1 cellular context compared by ENCODE assay signal in the genomic region with DNA sequence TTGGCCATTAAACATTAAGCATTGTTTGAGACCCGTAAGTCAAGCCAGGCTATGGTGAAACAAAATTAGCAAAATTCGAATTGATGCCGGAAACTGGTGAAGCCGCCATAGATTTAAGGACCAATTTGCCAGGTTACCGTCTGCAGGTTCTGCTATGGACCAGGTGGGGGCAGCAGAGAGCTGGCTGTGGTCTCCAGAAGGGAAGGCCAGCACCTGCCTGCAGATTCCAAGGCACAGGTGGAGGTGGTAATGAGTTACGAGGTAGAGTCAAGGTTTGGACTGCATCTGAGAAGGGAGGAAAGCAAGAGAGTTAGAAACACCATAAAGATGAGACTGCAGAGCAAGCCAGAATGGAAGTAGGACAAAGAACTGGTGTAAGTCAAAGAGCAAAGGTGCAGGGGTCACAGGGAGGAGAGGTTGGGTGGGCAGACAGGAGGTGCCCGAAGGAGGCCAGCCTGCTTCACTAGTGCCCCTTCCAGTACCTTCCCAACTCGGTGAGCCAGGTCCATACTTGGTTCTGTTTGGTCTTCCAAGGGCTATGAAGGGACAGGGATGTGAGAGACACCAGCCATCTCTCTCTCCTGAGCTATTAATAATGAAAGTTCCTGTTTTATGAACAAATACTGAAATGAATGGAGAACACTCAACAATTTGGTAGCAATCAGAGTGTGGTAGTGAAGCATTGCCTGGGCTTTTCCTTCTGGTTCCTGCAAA.
TF ChIP-seq lines count a peak whose summit lies in the region.

No MANE protein-coding gene starts in this region.

TF ChIP-seq in HCT116, 20 proteins besides CTCF, POLR2A, EP300 and RAD21 (continued from another document):
- TF ChIP-seq, protein P1, sequence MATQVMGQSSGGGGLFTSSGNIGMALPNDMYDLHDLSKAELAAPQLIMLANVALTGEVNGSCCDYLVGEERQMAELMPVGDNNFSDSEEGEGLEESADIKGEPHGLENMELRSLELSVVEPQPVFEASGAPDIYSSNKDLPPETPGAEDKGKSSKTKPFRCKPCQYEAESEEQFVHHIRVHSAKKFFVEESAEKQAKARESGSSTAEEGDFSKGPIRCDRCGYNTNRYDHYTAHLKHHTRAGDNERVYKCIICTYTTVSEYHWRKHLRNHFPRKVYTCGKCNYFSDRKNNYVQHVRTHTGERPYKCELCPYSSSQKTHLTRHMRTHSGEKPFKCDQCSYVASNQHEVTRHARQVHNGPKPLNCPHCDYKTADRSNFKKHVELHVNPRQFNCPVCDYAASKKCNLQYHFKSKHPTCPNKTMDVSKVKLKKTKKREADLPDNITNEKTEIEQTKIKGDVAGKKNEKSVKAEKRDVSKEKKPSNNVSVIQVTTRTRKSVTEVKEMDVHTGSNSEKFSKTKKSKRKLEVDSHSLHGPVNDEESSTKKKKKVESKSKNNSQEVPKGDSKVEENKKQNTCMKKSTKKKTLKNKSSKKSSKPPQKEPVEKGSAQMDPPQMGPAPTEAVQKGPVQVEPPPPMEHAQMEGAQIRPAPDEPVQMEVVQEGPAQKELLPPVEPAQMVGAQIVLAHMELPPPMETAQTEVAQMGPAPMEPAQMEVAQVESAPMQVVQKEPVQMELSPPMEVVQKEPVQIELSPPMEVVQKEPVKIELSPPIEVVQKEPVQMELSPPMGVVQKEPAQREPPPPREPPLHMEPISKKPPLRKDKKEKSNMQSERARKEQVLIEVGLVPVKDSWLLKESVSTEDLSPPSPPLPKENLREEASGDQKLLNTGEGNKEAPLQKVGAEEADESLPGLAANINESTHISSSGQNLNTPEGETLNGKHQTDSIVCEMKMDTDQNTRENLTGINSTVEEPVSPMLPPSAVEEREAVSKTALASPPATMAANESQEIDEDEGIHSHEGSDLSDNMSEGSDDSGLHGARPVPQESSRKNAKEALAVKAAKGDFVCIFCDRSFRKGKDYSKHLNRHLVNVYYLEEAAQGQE (IDR thresholded peaks at IDR 0.05; ENCODE audit: low read depth) = no peak
- TF ChIP-seq YY1 (IDR thresholded peaks at IDR 0.05; ENCODE audit: extremely low read depth, insufficient replicate concordance, low read depth, low read length) = peak; percentile 84
